26 cellular contexts compared by ENCODE assay signal in genomic region chr3:182812123-182812522, GRCh38.
"Had no signal": no experiment of that assay in that cellular context is flagged by ENCODE, and none has a peak within 500 bp of the region (broad histone marks: within the 10 kb centered on the region; RNA-seq: fewer than 3 reads in every experiment).

No MANE protein-coding gene starts in this region.

- DNase-seq: activated CD4-positive, alpha-beta T cell treated with anti-CD3 and anti-CD28 coated beads, Interleukin-2, amount 50 U/mL, for 1 hour; activated CD8-positive, alpha-beta T cell treated with anti-CD3 and anti-CD28 coated beads, Interleukin-2, amount 10 ng/mL, durations not matched to agents 7 days and 5 days; activated gamma-delta T cell treated with Interleukin-2 at 50 U/mL for 16 hours; activated T-cell treated with anti-CD3 and anti-CD28 coated beads, Interleukin-2, amount 50 U/mL, for 1 hour; anterior cingulate cortex; body of pancreas; cortex of kidney; endodermal cell; foreskin fibroblast; heart right ventricle; islet precursor cell; left cardiac atrium; mucosa of descending colon; naive B cell; stimulated activated CD4-positive, alpha-beta T cell treated with anti-CD3 and anti-CD28 coated beads, Interleukin-12 subunit alpha, Interleukin-12 subunit beta, amount 100 ng/mL, for 4 hours; stimulated activated CD4-positive, alpha-beta T cell treated with anti-CD3 and anti-CD28 coated beads, Interleukin-4, amount 100 ng/mL, for 4 hours; stimulated activated naive CD8-positive, alpha-beta T cell treated with anti-CD3 and anti-CD28 coated beads, Interleukin-15, Interleukin-2, amounts not matched to agents 100 U/mL and 50 U/mL, for 24 hours; substantia nigra; T1000; thyroid gland; upper lobe of right lung had no signal

- H3K36me3 ChIP-seq: cardiac muscle cell, heart right ventricle, thyroid gland, upper lobe of right lung had no signal

- H3K4me3 ChIP-seq: body of pancreas, cardiac muscle cell, heart right ventricle, mucosa of descending colon, thyroid gland, upper lobe of right lung had no signal

- H3K27me3 Mint-ChIP-seq: activated naive CD4-positive, alpha-beta T cell treated with anti-CD3 and anti-CD28 coated beads, Interleukin-2, amount 50 U/mL, for 24 hours; memory B cell; naive B cell had no signal

- H3K27ac ChIP-seq: body of pancreas, cardiac muscle cell, thyroid gland, upper lobe of right lung had no signal

- ATAC-seq: activated CD4-positive, CD25-positive, alpha-beta regulatory T cell treated with anti-CD3 and anti-CD28 coated beads, Interleukin-2, amount 50 U/mL, for 24 hours; activated CD8-positive, alpha-beta T cell treated with anti-CD3 and anti-CD28 coated beads, Interleukin-2, amount 10 ng/mL, durations not matched to agents 7 days and 5 days; body of pancreas; heart right ventricle; left cardiac atrium; mucosa of descending colon; stimulated activated naive CD8-positive, alpha-beta T cell treated with anti-CD3 and anti-CD28 coated beads, Interleukin-15, Interleukin-2, amounts not matched to agents 100 U/mL and 50 U/mL, for 24 hours; upper lobe of right lung had no signal

- H3K9me3 Mint-ChIP-seq: activated naive CD4-positive, alpha-beta T cell treated with anti-CD3 and anti-CD28 coated beads, Interleukin-2, amount 50 U/mL, for 24 hours; endodermal cell; memory B cell; naive B cell; neural crest cell had no signal

- H3K9me3 ChIP-seq: body of pancreas, heart right ventricle, mucosa of descending colon, thyroid gland, upper lobe of right lung had no signal

- H3K27me3 ChIP-seq: body of pancreas, cardiac muscle cell, heart right ventricle, thyroid gland, upper lobe of right lung had no signal

- H3K4me3 Mint-ChIP-seq: activated CD8-positive, alpha-beta T cell treated with anti-CD3 and anti-CD28 coated beads, Interleukin-2, amount 10 ng/mL, durations not matched to agents 7 days and 5 days; activated naive CD4-positive, alpha-beta T cell treated with anti-CD3 and anti-CD28 coated beads, Interleukin-2, amount 50 U/mL, for 24 hours; endodermal cell; memory B cell; naive B cell; neural crest cell had no signal

- H3K27ac Mint-ChIP-seq: activated CD8-positive, alpha-beta T cell treated with anti-CD3 and anti-CD28 coated beads, Interleukin-2, amount 10 ng/mL, durations not matched to agents 7 days and 5 days; activated naive CD4-positive, alpha-beta T cell treated with anti-CD3 and anti-CD28 coated beads, Interleukin-2, amount 50 U/mL, for 24 hours; endodermal cell; memory B cell had no signal
